In the genomic region with DNA sequence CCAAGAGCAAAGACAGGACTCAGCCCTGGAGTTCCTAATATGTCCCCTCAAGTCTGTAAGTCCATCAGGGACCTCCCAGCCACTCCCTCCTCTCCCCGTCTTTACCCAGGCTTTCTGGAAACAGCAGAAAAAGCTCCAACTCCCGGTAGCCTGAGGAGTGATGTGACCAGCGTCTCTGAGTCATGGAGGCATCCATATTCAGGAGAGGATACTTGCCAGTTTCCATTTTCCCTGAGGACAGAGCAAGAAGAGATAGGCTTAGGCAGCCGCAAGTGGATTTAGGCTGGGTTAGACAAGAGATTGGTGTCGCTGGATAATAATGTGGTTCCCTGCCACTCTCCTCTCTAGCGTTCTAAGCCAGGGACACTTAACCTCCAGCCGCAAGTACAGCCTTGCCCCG, we compare ENCODE assay signal across 20 cellular contexts.
"Had no signal": no experiment of that assay in that cellular context is flagged by ENCODE, and none has a peak within 500 bp of the region (broad histone marks: within the 10 kb centered on the region; RNA-seq: fewer than 3 reads in every experiment).

No MANE protein-coding gene starts in this region.

- H3K27ac ChIP-seq: RWPE1, SJCRH30 had no signal

- DNase-seq: activated CD4-positive, alpha-beta T cell treated with anti-CD3 and anti-CD28 coated beads for 48 hours; activated CD4-positive, alpha-beta T cell treated with anti-CD3 and anti-CD28 coated beads, Interleukin-2, amount 50 U/mL, for 4 hours; activated CD4-positive, CD25-positive, alpha-beta regulatory T cell treated with anti-CD3 and anti-CD28 coated beads, Interleukin-2, amount 50 U/mL, for 72 hours; activated CD8-positive, alpha-beta T cell treated with anti-CD3 and anti-CD28 coated beads, Interleukin-2, amount 10 ng/mL, durations not matched to agents 7 days and 5 days; activated effector memory CD4-positive, alpha-beta T cell treated with Interleukin-2 at 50 U/mL for 16 hours; activated naive CD4-positive, alpha-beta T cell; activated T-cell treated with anti-CD3 and anti-CD28 coated beads, Interleukin-2, amount 50 U/mL, for 24 hours; aorta; Karpas-422; NCI-H146; NCI-H187 treated with DMSO at 0.1 percent for 48 hours; NCI-H2081 treated with DMSO at 0.1 percent for 48 hours; NCI-H446; NCI-H524; NCI-H748 treated with DMSO at 0.1 percent for 48 hours; Right ventricle myocardium superior; SJCRH30; SW 1271 had no signal

- H3K9me3 ChIP-seq: SJCRH30 had no signal

- FAIRE-seq: K562 had no signal

- H3K36me3 ChIP-seq: SJCRH30 had no signal

- H3K27me3 ChIP-seq: SJCRH30 had no signal

- H3K4me1 ChIP-seq: SJCRH30 had no signal

- H3K4me3 ChIP-seq: K562, SJCRH30 had no signal
